Comparison of ENCODE assay signal across 8 cellular contexts in the genomic region with DNA sequence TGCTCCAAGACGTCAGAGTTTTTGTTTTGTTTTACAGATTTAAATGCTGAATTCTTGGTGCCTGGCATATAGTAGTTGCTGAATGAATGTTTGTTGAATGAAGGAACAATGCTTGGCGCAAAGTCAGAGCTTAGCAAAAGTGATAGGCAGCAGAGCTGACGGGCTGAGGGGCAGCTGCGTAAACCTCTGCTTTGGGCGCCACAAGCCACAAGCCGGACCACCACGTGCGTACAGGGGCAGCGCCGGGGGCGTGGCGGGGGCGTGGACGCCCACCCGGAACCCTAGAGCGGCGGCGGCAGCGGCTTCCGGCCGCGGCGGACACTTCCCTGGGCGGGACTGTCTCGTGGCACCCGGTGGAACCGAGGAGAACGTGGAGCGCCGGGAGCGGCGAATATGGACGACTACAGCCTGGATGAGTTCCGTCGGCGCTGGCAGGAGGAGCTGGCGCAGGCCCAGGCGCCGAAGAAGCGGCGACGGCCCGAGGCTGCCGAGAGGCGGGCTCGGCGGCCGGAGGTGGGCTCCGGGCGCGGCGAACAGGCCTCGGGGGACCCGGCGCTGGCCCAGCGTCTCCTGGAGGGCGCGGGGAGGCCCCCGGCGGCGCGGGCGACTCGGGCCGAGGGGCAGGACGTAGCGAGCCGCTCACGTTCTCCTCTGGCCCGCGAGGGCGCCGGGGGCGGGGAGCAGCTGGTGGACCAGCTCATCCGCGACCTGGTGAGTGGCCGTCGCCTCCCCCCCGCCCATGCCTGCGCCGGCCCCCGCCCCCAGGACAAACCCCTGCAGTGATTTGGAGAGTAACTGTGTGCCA. TPM values are rescaled to one million over a fixed set of nuclear protein-coding genes. Genes with fewer than 3 reads are reported as not detected.
A peak's percentile ranks its signal among the peaks of the same experiment; 100 is the strongest.
DNase-seq lines count a peak whose midpoint lies in the region; ATAC-seq and TF ChIP-seq lines count a peak whose summit lies in the region.

A gene with protein sequence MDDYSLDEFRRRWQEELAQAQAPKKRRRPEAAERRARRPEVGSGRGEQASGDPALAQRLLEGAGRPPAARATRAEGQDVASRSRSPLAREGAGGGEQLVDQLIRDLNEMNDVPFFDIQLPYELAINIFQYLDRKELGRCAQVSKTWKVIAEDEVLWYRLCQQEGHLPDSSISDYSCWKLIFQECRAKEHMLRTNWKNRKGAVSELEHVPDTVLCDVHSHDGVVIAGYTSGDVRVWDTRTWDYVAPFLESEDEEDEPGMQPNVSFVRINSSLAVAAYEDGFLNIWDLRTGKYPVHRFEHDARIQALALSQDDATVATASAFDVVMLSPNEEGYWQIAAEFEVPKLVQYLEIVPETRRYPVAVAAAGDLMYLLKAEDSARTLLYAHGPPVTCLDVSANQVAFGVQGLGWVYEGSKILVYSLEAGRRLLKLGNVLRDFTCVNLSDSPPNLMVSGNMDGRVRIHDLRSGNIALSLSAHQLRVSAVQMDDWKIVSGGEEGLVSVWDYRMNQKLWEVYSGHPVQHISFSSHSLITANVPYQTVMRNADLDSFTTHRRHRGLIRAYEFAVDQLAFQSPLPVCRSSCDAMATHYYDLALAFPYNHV (plus strand): TSS at position 306 of the 805 bp plus-strand sequence. CDS start 88 bp downstream, at position 394.

- peaks cover 18% of the 10 kb centered on the region for H3K27me3 ChIP-seq in ACC112 (ENCODE audit: insufficient read depth, low read length)

- H3K4me1 ChIP-seq in ACC112 (ENCODE audit: control insufficient read depth, insufficient read depth, low read length, unreplicated experiment): no peaks in the 10 kb centered on the region

- H2AFZ ChIP-seq in ACC112 (ENCODE audit: low read length, unreplicated experiment): peak within 1 kb of the TSS; percentile 78

- peak; percentile 70 for TF ChIP-seq POLR2A in GM18526 (IDR thresholded peaks at IDR 0.05; ENCODE audit: extremely low read depth, insufficient read length)

- ATAC-seq in HG03045 (IDR thresholded peaks at IDR 0.05; ENCODE audit: unreplicated experiment) (peak; percentile 91), left lobe of liver (peak; percentile 94)

- H3K4me3 ChIP-seq in ACC112 (ENCODE audit: low read depth, low read length): peak within 1 kb of the TSS; percentile 79

- H3K36me3 ChIP-seq in ACC112 (ENCODE audit: insufficient read depth, low read length): 0 out of 2 replicates have a peak, but pooled peaks cover 3% of the 10 kb centered on the region

- H3K27ac ChIP-seq in ACC112 (ENCODE audit: low read depth, low read length): peak within 1 kb of the TSS; percentile 62

- peak; percentile 49 for DNase-seq in NCI-H2196 treated with DMSO at 0.1 percent for 48 hours (lab: John Stamatoyannopoulos, UW; ENCODE audit: unreplicated experiment)
- peak; percentile 55 to 56 for DNase-seq in activated CD4-positive, alpha-beta T cell treated with anti-CD3 and anti-CD28 coated beads for 24 hours (ENCODE audit: low read depth in 2 of 2)
- peak; percentile 55 for DNase-seq in dedifferentiated amniotic fluid mesenchymal stem cell (ENCODE audit: extremely low spot score)
- peak; percentile 65 for DNase-seq in left lobe of liver (ENCODE audit: low spot score)
- DNase-seq in stimulated activated CD4-positive, alpha-beta T cell treated with anti-CD3 and anti-CD28 coated beads, Interleukin-2, amount 100 ng/mL, for 48 hours: peak; percentile 53 to 59

- H3K79me2 ChIP-seq in ACC112 (ENCODE audit: control insufficient read depth, insufficient read depth, low read length, unreplicated experiment): peaks cover 23% of the 10 kb centered on the region

RNA-seq across cellular contexts. Expression of the gene that starts here (rescaled TPM):
- total RNA-seq in left lobe of liver: 6.1 TPM

Comparison
In these comparisons a context has a peak if more than half of its experiments do, and no peak if none do; other contexts are left out.
1. Peak in every context shown above with its lines: DNase-seq, ATAC-seq, H3K4me3 ChIP-seq and H3K27ac ChIP-seq.